17 cellular contexts compared by ENCODE assay signal in genomic region chr1:194062526-194062925, GRCh38.
"Had no signal": no experiment of that assay in that cellular context is flagged by ENCODE, and none has a peak within 500 bp of the region (broad histone marks: within the 10 kb centered on the region; RNA-seq: fewer than 3 reads in every experiment).

No MANE protein-coding gene starts in this region.

- H3K36me3 ChIP-seq: lower lobe of right lung, neural progenitor cell, ovary, thoracic aorta, upper lobe of right lung had no signal

- H3K9ac ChIP-seq: neural progenitor cell had no signal

- H3K27me3 Mint-ChIP-seq: activated naive CD8-positive, alpha-beta T cell treated with anti-CD3 and anti-CD28 coated beads, Interleukin-2, amount 10 ng/mL, durations not matched to agents 7 days and 5 days; naive B cell had no signal

- H3K27ac ChIP-seq: lower lobe of right lung, neural progenitor cell, ovary, thoracic aorta, upper lobe of right lung had no signal

- H3K9me3 ChIP-seq: lower lobe of right lung, ovary, thoracic aorta, upper lobe of right lung had no signal

- H3K9me3 Mint-ChIP-seq: neural progenitor cell had no signal

- H3K36me3 Mint-ChIP-seq: brain; naive B cell; neural progenitor cell; stimulated activated effector memory CD8-positive, alpha-beta T cell treated with anti-CD3 and anti-CD28 coated beads, Interleukin-12 subunit alpha, Interleukin-12 subunit beta, amount 100 ng/mL, for 72 hours had no signal

- H3K4me1 Mint-ChIP-seq: brain, neural progenitor cell had no signal

- H2AFZ ChIP-seq: neural progenitor cell had no signal

- H3K27me3 ChIP-seq: neural progenitor cell, ovary, upper lobe of right lung had no signal

- ATAC-seq: stimulated activated effector memory CD8-positive, alpha-beta T cell treated with anti-CD3 and anti-CD28 coated beads, Interleukin-12 subunit alpha, Interleukin-12 subunit beta, amount 100 ng/mL, for 72 hours had no signal

- H3K27ac Mint-ChIP-seq: activated naive CD8-positive, alpha-beta T cell treated with anti-CD3 and anti-CD28 coated beads, Interleukin-2, amount 10 ng/mL, durations not matched to agents 7 days and 5 days; activated T-helper 1 cell treated with anti-CD3 and anti-CD28 coated beads, Interleukin-12 subunit alpha, Interleukin-12 subunit beta, Interleukin-2, Interleukin-4 antibody, amounts not matched to agents 30 ng/mL and 10 ng/mL and 1 ng/mL, durations not matched to agents 14 hours and 24 hours and 36 hours; brain; naive B cell; neural progenitor cell; stimulated activated effector memory CD8-positive, alpha-beta T cell treated with anti-CD3 and anti-CD28 coated beads, Interleukin-12 subunit alpha, Interleukin-12 subunit beta, amount 100 ng/mL, for 72 hours had no signal

- DNase-seq: activated CD4-positive, alpha-beta T cell treated with anti-CD3 and anti-CD28 coated beads, Interleukin-2, amount 50 U/mL, for 1 hour; activated naive CD4-positive, alpha-beta T cell; activated naive CD8-positive, alpha-beta T cell treated with anti-CD3 and anti-CD28 coated beads, Interleukin-2, amount 10 ng/mL, durations not matched to agents 7 days and 5 days; cerebellar nuclear complex; erythroblast; lower lobe of right lung; midbrain; naive B cell; ovary; stimulated activated CD4-positive, alpha-beta T cell treated with anti-CD3 and anti-CD28 coated beads, Interleukin-12 subunit alpha, Interleukin-12 subunit beta, amount 100 ng/mL, for 4 hours; stimulated activated CD4-positive, alpha-beta T cell treated with anti-CD3 and anti-CD28 coated beads, Interleukin-2, amount 100 ng/mL, for 24 hours; upper lobe of right lung had no signal

- H3K4me2 ChIP-seq: neural progenitor cell had no signal

- H3K4me1 ChIP-seq: lower lobe of right lung, neural progenitor cell, upper lobe of right lung had no signal

- H3K4me3 Mint-ChIP-seq: activated naive CD8-positive, alpha-beta T cell treated with anti-CD3 and anti-CD28 coated beads, Interleukin-2, amount 10 ng/mL, durations not matched to agents 7 days and 5 days; activated T-helper 1 cell treated with anti-CD3 and anti-CD28 coated beads, Interleukin-12 subunit alpha, Interleukin-12 subunit beta, Interleukin-2, Interleukin-4 antibody, amounts not matched to agents 30 ng/mL and 10 ng/mL and 1 ng/mL, durations not matched to agents 14 hours and 24 hours and 36 hours; brain; naive B cell; neural progenitor cell; stimulated activated effector memory CD8-positive, alpha-beta T cell treated with anti-CD3 and anti-CD28 coated beads, Interleukin-12 subunit alpha, Interleukin-12 subunit beta, amount 100 ng/mL, for 72 hours had no signal

- H3K4me3 ChIP-seq: lower lobe of right lung, neural progenitor cell, ovary, thoracic aorta, upper lobe of right lung had no signal
